ENCODE assay signal across 8 cellular contexts in the genomic region with DNA sequence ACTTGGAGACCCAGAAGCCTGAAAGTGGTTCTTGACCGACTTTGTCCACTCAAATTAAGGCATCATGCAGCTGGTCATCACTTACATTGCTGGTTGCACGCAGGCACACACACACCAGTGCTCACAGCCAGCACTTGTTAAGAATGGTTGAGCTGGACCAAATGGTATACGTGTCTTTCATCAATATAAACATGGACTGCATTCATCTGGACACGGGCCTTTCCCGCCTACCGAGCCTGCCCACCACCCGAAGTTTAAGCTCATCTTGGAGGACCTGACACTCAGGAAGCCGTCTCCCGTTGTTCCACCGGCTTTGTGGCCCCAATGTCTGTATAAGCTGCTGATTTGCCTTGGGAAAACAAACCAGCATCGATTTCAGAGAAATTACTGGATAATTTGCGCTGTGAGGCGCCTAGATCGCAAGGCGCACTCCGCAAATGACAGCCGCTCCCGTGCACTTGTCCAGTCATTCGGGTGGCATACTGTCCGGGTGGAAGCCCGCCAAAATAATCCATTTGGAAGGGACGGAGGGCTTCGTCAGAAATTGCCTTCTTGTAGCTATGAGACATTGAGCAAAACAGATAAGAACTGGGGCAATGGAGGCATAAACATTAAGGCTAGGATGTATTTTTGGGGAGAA. TPM values are rescaled to one million over a fixed set of nuclear protein-coding genes. Genes with fewer than 3 reads are reported as not detected.
DNase-seq lines count a peak whose midpoint lies in the region; ATAC-seq, FAIRE-seq and TF ChIP-seq lines count a peak whose summit lies in the region.

No MANE protein-coding gene starts in this region.

- H3K4me1 Mint-ChIP-seq in stimulated activated naive CD8-positive, alpha-beta T cell treated with anti-CD3 and anti-CD28 coated beads, Interleukin-15, amount 100 ng/mL, for 72 hours, result peaks cover 22% of the 10 kb centered on the region

- no peaks in the 10 kb centered on the region for H3K9me1 ChIP-seq in keratinocyte (ENCODE audit: control insufficient read depth, extremely low read depth, insufficient read depth, low read length)

- H3K36me3 ChIP-seq in body of pancreas (replicated peaks in 1 of 2; ENCODE audit: insufficient read depth in 1 of 2, low read depth in 2 of 2) (peaks cover 2 to 3% of the 10 kb centered on the region in 2 donors), keratinocyte (ENCODE audit: control insufficient read depth in 2 of 2, extremely low read depth in 1 of 2, insufficient read depth in 2 of 2, low read length in 2 of 2) (peaks cover 0 to 3% of the 10 kb centered on the region in 2 experiments)

- intact Hi-C loops in body of pancreas (cut with DNase I), result no loop called here

- no peaks in the 10 kb centered on the region for H4K20me1 ChIP-seq in keratinocyte (ENCODE audit: control insufficient read depth, extremely low read depth, insufficient read depth, low read length)

- dilution Hi-C loops in keratinocyte (cut with MboI; ENCODE audit: extremely low pct_ligation_motif_present, low sequenced_read_pairs), result no loop called here

- peak overlapping the region; percentile 94 for H2AFZ ChIP-seq in keratinocyte (ENCODE audit: control insufficient read depth, low read length)

- H3K27ac ChIP-seq in 22Rv1 (peak overlapping the region; percentile 92), body of pancreas (peak overlapping the region; percentile 97 to 99 (median 98)), keratinocyte (ENCODE audit: control insufficient read depth, insufficient read depth, low read length) (peak overlapping the region; percentile 91)

- no peaks in the 10 kb centered on the region for H3K27me3 ChIP-seq in body of pancreas
- no peaks in the 10 kb centered on the region for H3K27me3 ChIP-seq in keratinocyte (ENCODE audit: control insufficient read depth, extremely low read depth, insufficient read depth, low read length)

- TF ChIP-seq POLR2A in body of pancreas (IDR thresholded peaks at IDR 0.05), result no peak

- peaks cover 32% of the 10 kb centered on the region for H3K4me1 ChIP-seq in body of pancreas
- peaks cover 5% of the 10 kb centered on the region for H3K4me1 ChIP-seq in keratinocyte (ENCODE audit: control insufficient read depth, extremely low read depth, insufficient read depth, low read length)

- no peak for TF ChIP-seq CTCF in 22Rv1 (IDR thresholded peaks at IDR 0.05)
- TF ChIP-seq CTCF in GM12865 (IDR thresholded peaks at IDR 0.05; ENCODE audit: insufficient read depth, low read depth, low read length, missing control alignments), result no peak
- no peak for TF ChIP-seq CTCF in body of pancreas (IDR thresholded peaks at IDR 0.05)
- no peak for TF ChIP-seq CTCF in keratinocyte (optimal IDR thresholded peaks at IDR 0.05 in 1 of 3, IDR thresholded peaks at IDR 0.05 in 1 of 3, conservative IDR thresholded peaks at IDR 0.05 in 1 of 3; ENCODE audit: extremely low read depth in 1 of 3, insufficient read depth in 2 of 3, low read length in 3 of 3)

- H3K4me2 ChIP-seq in keratinocyte (ENCODE audit: control insufficient read depth, extremely low read depth, insufficient read depth, low read depth, low read length), result peak overlapping the region; percentile 63

- peaks cover 28% of the 10 kb centered on the region for H3K79me2 ChIP-seq in keratinocyte (ENCODE audit: control insufficient read depth, insufficient read depth, low read length)

- peak overlapping the region; percentile 78 for H3K4me3 ChIP-seq in GM12865 (ENCODE audit: low read depth, low read length)
- H3K4me3 ChIP-seq in body of pancreas, result peak overlapping the region; percentile 41 to 84
- H3K4me3 ChIP-seq in keratinocyte (ENCODE audit: control insufficient read depth in 2 of 3, extremely low read depth in 1 of 3, insufficient read depth in 2 of 3, low read depth in 1 of 3, low read length in 3 of 3), result peak overlapping the region; percentile 75 to 91 (median 81)

- 2 to 5% methylated on average over 16 to 23 of the region's 23 CpGs for WGBS in body of pancreas, 2 donors

- peak overlapping the region; percentile 89 for H3K9ac ChIP-seq in keratinocyte (ENCODE audit: control insufficient read depth, extremely low read depth, insufficient read depth, low read length)

- peaks cover 4% of the 10 kb centered on the region for H3K27me3 Mint-ChIP-seq in stimulated activated naive CD8-positive, alpha-beta T cell treated with anti-CD3 and anti-CD28 coated beads, Interleukin-15, amount 100 ng/mL, for 72 hours

- peak overlapping the region; percentile 91 to 94 for H3K4me3 Mint-ChIP-seq in stimulated activated naive CD8-positive, alpha-beta T cell treated with anti-CD3 and anti-CD28 coated beads, Interleukin-15, amount 100 ng/mL, for 72 hours

- H3K27ac Mint-ChIP-seq in stimulated activated naive CD8-positive, alpha-beta T cell treated with anti-CD3 and anti-CD28 coated beads, Interleukin-15, amount 100 ng/mL, for 72 hours, result peak overlapping the region; percentile 99

- DNase-seq in GM12865 (ENCODE audit: low read depth) (peak; percentile 29), NCI-H2227 treated with DMSO at 0.1 percent for 48 hours (lab: John Stamatoyannopoulos, UW) (peak; percentile 63), body of pancreas (peak in 1 of 4 donors; percentile 12), keratinocyte (ENCODE audit: low read depth, low spot score) (no peak), pons (ENCODE audit: low spot score) (no peak)
- DNase-seq in stimulated activated naive CD8-positive, alpha-beta T cell treated with anti-CD3 and anti-CD28 coated beads, Interleukin-15, amount 100 ng/mL, for 72 hours, result no peak

- H3K9me3 Mint-ChIP-seq in stimulated activated naive CD8-positive, alpha-beta T cell treated with anti-CD3 and anti-CD28 coated beads, Interleukin-15, amount 100 ng/mL, for 72 hours, result peaks cover 4 to 8% of the 10 kb centered on the region in 2 donors

- H3K9me3 ChIP-seq in body of pancreas (no peaks in the 10 kb centered on the region), keratinocyte (ENCODE audit: control insufficient read depth, low read depth, low read length) (no peaks in the 10 kb centered on the region)

- ATAC-seq in HG02852 (IDR thresholded peaks at IDR 0.05; ENCODE audit: unreplicated experiment) (peak; percentile 34), body of pancreas (peak; percentile 48)
- ATAC-seq in stimulated activated naive CD8-positive, alpha-beta T cell treated with anti-CD3 and anti-CD28 coated beads, Interleukin-15, amount 100 ng/mL, for 72 hours, result peak; percentile 53

- FAIRE-seq in keratinocyte (lab: Jason Lieb, UNC), result no peak

RNA-seq across cellular contexts. Expression of gene AKAIN1, which starts 40.1 kb away (rescaled TPM):
- total RNA-seq in body of pancreas, result 1 to 10 TPM in 1 of 2 donors, not detected in 1; 3.1 TPM
- polyA plus RNA-seq in keratinocyte, result not detected in 3 replicates
- not detected for polyA plus RNA-seq in keratinocyte (2011; ENCODE audit: low read depth)
- polyA plus RNA-seq in keratinocyte (2011; cell fraction: cytosol; rRNA removed), result not detected in 2 replicates
- not detected in 2 replicates for polyA plus RNA-seq in keratinocyte (2011; cell fraction: nucleus; rRNA removed)
- polyA plus RNA-seq in keratinocyte (2012; ENCODE audit: low replicate concordance), result not detected in 2 replicates
- polyA minus RNA-seq in keratinocyte, result not detected in 3 replicates
- not detected for polyA minus RNA-seq in keratinocyte (2011; cell fraction: cytosol; rRNA and poly(A)+ RNA removed)
- not detected in 2 replicates for polyA minus RNA-seq in keratinocyte (2011; cell fraction: nucleus; rRNA and poly(A)+ RNA removed)

RNA-seq across cellular contexts. Expression of gene ZBTB14, which starts 58.3 kb away (rescaled TPM):
- total RNA-seq in body of pancreas, result 10 to 100 TPM; 12.2 to 15.6 TPM
- polyA plus RNA-seq in keratinocyte, result 5.4 to 9.1 TPM (median 6.8 TPM) in 3 replicates
- polyA plus RNA-seq in keratinocyte (2011; ENCODE audit: low read depth), result 3.9 TPM
- polyA plus RNA-seq in keratinocyte (2011; cell fraction: cytosol; rRNA removed), result 3.5 and 5.6 TPM in 2 replicates
- 8.2 and 11.7 TPM in 2 replicates for polyA plus RNA-seq in keratinocyte (2011; cell fraction: nucleus; rRNA removed)
- polyA plus RNA-seq in keratinocyte (2012; ENCODE audit: low replicate concordance), result 3.2 and 3.9 TPM in 2 replicates
- 1.6 to 5.7 TPM (median 3.1 TPM) in 3 replicates for polyA minus RNA-seq in keratinocyte
- 3.5 TPM for polyA minus RNA-seq in keratinocyte (2011; cell fraction: cytosol; rRNA and poly(A)+ RNA removed)
- polyA minus RNA-seq in keratinocyte (2011; cell fraction: nucleus; rRNA and poly(A)+ RNA removed), result 3.0 and 5.2 TPM in 2 replicates

Comparison
In these comparisons a context has a peak if more than half of its experiments do, and no peak if none do; other contexts are left out.
1. DNase-seq: peak in GM12865 (single experiment) and NCI-H2227 treated with DMSO at 0.1 percent for 48 hours (single experiment); none in keratinocyte (single experiment), stimulated activated naive CD8-positive, alpha-beta T cell treated with anti-CD3 and anti-CD28 coated beads, Interleukin-15, amount 100 ng/mL, for 72 hours (0 of 2) and pons (single experiment).
2. Peak in every context shown above with its lines, with median percentiles within 50 percentile points of each other: H3K27ac ChIP-seq, H3K4me3 ChIP-seq and ATAC-seq.